Comparison of ENCODE assay signal across 1 cellular context in genomic region chr13:100535401-100536135, GRCh38.
TF ChIP-seq lines count a peak whose summit lies in the region.

No MANE protein-coding gene starts in this region.

TF ChIP-seq in WTC11, 78 proteins besides CTCF, POLR2A, EP300 and RAD21 (continued from another document):
- TF ChIP-seq IRF1 (CRISPR knock-in tag; IDR thresholded peaks at IDR 0.05) (no peak), ERG (CRISPR knock-in tag; IDR thresholded peaks at IDR 0.05) (no peak), CREM (CRISPR knock-in tag; IDR thresholded peaks at IDR 0.05) (no peak)
